In the genomic region with DNA sequence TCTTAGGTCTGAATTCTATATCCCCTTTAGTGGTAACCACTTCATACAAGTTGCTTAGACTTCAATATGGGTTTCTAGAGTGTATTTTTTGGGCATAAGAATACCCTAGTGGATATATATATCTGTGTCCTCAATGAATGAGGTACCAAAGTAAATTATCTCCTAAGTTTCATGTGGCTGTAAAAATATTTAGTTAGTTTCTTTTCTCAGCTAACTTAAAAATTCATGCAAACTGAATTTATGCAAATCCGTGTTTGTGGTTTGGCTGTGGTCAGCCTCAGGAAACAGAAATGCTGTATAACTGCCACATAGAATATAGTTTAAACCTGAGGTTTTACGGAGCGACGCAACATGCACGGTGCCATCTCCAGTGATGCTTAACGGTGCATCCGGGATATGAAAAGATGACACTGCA, we compare ENCODE assay signal across 9 cellular contexts.
DNase-seq lines count a peak whose midpoint lies in the region; ATAC-seq and TF ChIP-seq lines count a peak whose summit lies in the region.
"Had no signal": no experiment of that assay in that cellular context is flagged by ENCODE, and none has a peak within 500 bp of the region (broad histone marks: within the 10 kb centered on the region; RNA-seq: fewer than 3 reads in every experiment).

No MANE protein-coding gene starts in this region.

- H3K4me2 ChIP-seq in hepatocyte, result no peak overlapping the region

- peak; percentile 90 for DNase-seq in activated CD8-positive, alpha-beta memory T cell treated with anti-CD3 and anti-CD28 coated beads, Interleukin-2, amount 10 ng/mL, durations not matched to agents 7 days and 5 days
- DNase-seq in activated CD8-positive, alpha-beta memory T cell treated with anti-CD3 and anti-CD28 coated beads, Interleukin-2, amount 50 U/mL, for 48 hours, result no peak
- DNase-seq in NAMALWA (ENCODE audit: low spot score) (peak; percentile 80), GM19240 (ENCODE audit: insufficient read length, low spot score) (no peak), kidney glomerular epithelial cell (lab: John Stamatoyannopoulos, UW) (no peak), hepatocyte (ENCODE audit: low spot score) (no peak)
- DNase-seq in natural killer cell treated with Interleukin-12 subunit alpha and Interleukin-12 subunit beta and Interleukin-15 and Interleukin-18, amount 100 ng/mL, for 72 hours (ENCODE audit: low spot score), result peak; percentile 61
- DNase-seq: mesendoderm had no signal

- no peaks in the 10 kb centered on the region for H3K9me3 ChIP-seq in hepatocyte (ENCODE audit: low read depth)

- no peaks in the 10 kb centered on the region for H3K27me3 ChIP-seq in hepatocyte

- no peaks in the 10 kb centered on the region for H3K79me2 ChIP-seq in hepatocyte

- TF ChIP-seq CTCF in hepatocyte (IDR thresholded peaks at IDR 0.05; ENCODE audit: poor library complexity), result no peak

- no peak overlapping the region for H3K27ac ChIP-seq in hepatocyte

- H3K27ac Mint-ChIP-seq in activated CD8-positive, alpha-beta memory T cell treated with anti-CD3 and anti-CD28 coated beads, Interleukin-2, amount 10 ng/mL, durations not matched to agents 7 days and 5 days, result peak overlapping the region; percentile 70
- H3K27ac Mint-ChIP-seq in natural killer cell treated with Interleukin-12 subunit alpha and Interleukin-12 subunit beta and Interleukin-15 and Interleukin-18, amount 100 ng/mL, for 72 hours, result peak overlapping the region; percentile 73 to 76

- H3K4me1 ChIP-seq in hepatocyte (ENCODE audit: insufficient read depth), result no peaks in the 10 kb centered on the region

- WGBS in hepatocyte (ENCODE audit: low lambda C conversion rate, missing lambda C conversion rate), result 96% methylated on average over 7 of the region's 7 CpGs

- peaks cover 9% of the 10 kb centered on the region for H3K9me3 Mint-ChIP-seq in activated CD8-positive, alpha-beta memory T cell treated with anti-CD3 and anti-CD28 coated beads, Interleukin-2, amount 10 ng/mL, durations not matched to agents 7 days and 5 days (ENCODE audit: low read depth)
- peaks cover 2% of the 10 kb centered on the region for H3K9me3 Mint-ChIP-seq in natural killer cell treated with Interleukin-12 subunit alpha and Interleukin-12 subunit beta and Interleukin-15 and Interleukin-18, amount 100 ng/mL, for 72 hours

- peaks cover 29% of the 10 kb centered on the region for H3K27me3 Mint-ChIP-seq in activated CD8-positive, alpha-beta memory T cell treated with anti-CD3 and anti-CD28 coated beads, Interleukin-2, amount 10 ng/mL, durations not matched to agents 7 days and 5 days
- H3K27me3 Mint-ChIP-seq in natural killer cell treated with Interleukin-12 subunit alpha and Interleukin-12 subunit beta and Interleukin-15 and Interleukin-18, amount 100 ng/mL, for 72 hours, result peaks cover 0 to 5% of the 10 kb centered on the region in 2 donors

- H3K4me3 Mint-ChIP-seq in activated CD8-positive, alpha-beta memory T cell treated with anti-CD3 and anti-CD28 coated beads, Interleukin-2, amount 10 ng/mL, durations not matched to agents 7 days and 5 days, result peak overlapping the region; percentile 30
- peak overlapping the region; percentile 72 for H3K4me3 Mint-ChIP-seq in natural killer cell treated with Interleukin-12 subunit alpha and Interleukin-12 subunit beta and Interleukin-15 and Interleukin-18, amount 100 ng/mL, for 72 hours

- H3K4me1 Mint-ChIP-seq in activated CD8-positive, alpha-beta memory T cell treated with anti-CD3 and anti-CD28 coated beads, Interleukin-2, amount 10 ng/mL, durations not matched to agents 7 days and 5 days, result peaks cover 47% of the 10 kb centered on the region
- H3K4me1 Mint-ChIP-seq in natural killer cell treated with Interleukin-12 subunit alpha and Interleukin-12 subunit beta and Interleukin-15 and Interleukin-18, amount 100 ng/mL, for 72 hours (ENCODE audit: low read depth in 2 of 2), result peaks cover 13 to 33% of the 10 kb centered on the region in 2 donors

- no peaks in the 10 kb centered on the region for H3K9me2 ChIP-seq in hepatocyte (replicated peaks; ENCODE audit: insufficient read depth)

- no peaks in the 10 kb centered on the region for H4K20me1 ChIP-seq in hepatocyte (ENCODE audit: insufficient read depth, poor library complexity, severe bottlenecking)

- CTCF ChIA-PET in activated CD8-positive, alpha-beta memory T cell treated with anti-CD3 and anti-CD28 coated beads, Interleukin-2, amount 10 ng/mL, durations not matched to agents 7 days and 5 days (lab: Charles Lee), result interaction anchor here (1.0 kb wide), 1 partner anchor 28 kb away, joined by 3 read pairs; no protein-coding TSS in a partner anchor

- H3K4me3 ChIP-seq in hepatocyte, result no peak overlapping the region

- ATAC-seq in activated CD8-positive, alpha-beta memory T cell treated with anti-CD3 and anti-CD28 coated beads, Interleukin-2, amount 10 ng/mL, durations not matched to agents 7 days and 5 days, result peak; percentile 83
- ATAC-seq in HG02885 (IDR thresholded peaks at IDR 0.05; ENCODE audit: poor library complexity, unreplicated experiment), result peak; percentile 93
- ATAC-seq in natural killer cell treated with Interleukin-12 subunit alpha and Interleukin-12 subunit beta and Interleukin-15 and Interleukin-18, amount 100 ng/mL, for 72 hours, result peak; percentile 86 to 94

- peaks cover 26% of the 10 kb centered on the region for H3K36me3 Mint-ChIP-seq in activated CD8-positive, alpha-beta memory T cell treated with anti-CD3 and anti-CD28 coated beads, Interleukin-2, amount 10 ng/mL, durations not matched to agents 7 days and 5 days
- H3K36me3 Mint-ChIP-seq in natural killer cell treated with Interleukin-12 subunit alpha and Interleukin-12 subunit beta and Interleukin-15 and Interleukin-18, amount 100 ng/mL, for 72 hours, result no peaks in the 10 kb centered on the region

- H2AFZ ChIP-seq in hepatocyte, result no peak overlapping the region

- no peaks in the 10 kb centered on the region for H3K36me3 ChIP-seq in hepatocyte (replicated peaks; ENCODE audit: insufficient read depth, low read depth)

Comparison
In these comparisons a context has a peak if more than half of its experiments do, and no peak if none do; other contexts are left out.
1. DNase-seq: peak in activated CD8-positive, alpha-beta memory T cell treated with anti-CD3 and anti-CD28 coated beads, Interleukin-2, amount 10 ng/mL, durations not matched to agents 7 days and 5 days (single experiment), NAMALWA (single experiment) and natural killer cell treated with Interleukin-12 subunit alpha and Interleukin-12 subunit beta and Interleukin-15 and Interleukin-18, amount 100 ng/mL, for 72 hours (single experiment); none in activated CD8-positive, alpha-beta memory T cell treated with anti-CD3 and anti-CD28 coated beads, Interleukin-2, amount 50 U/mL, for 48 hours (single experiment), GM19240 (single experiment), kidney glomerular epithelial cell (single experiment) and hepatocyte (single experiment).
2. Peak in every context shown above with its lines, with median percentiles within 50 percentile points of each other: ATAC-seq.